1 cellular context compared by ENCODE assay signal in genomic region chr4:47534772-47535171, GRCh38.
TF ChIP-seq lines count a peak whose summit lies in the region.

No MANE protein-coding gene starts in this region.

TF ChIP-seq in K562, 482 proteins besides CTCF, POLR2A, EP300 and RAD21:
- TF ChIP-seq RBM25 (IDR thresholded peaks at IDR 0.05; ENCODE audit: low read depth, low read length, severe bottlenecking), result peak; percentile 43
- peak; percentile 54 for TF ChIP-seq ZNF146 (CRISPR knock-in tag; IDR thresholded peaks at IDR 0.05; ENCODE audit: unreplicated experiment)
- TF ChIP-seq TCF3 (CRISPR knock-in tag; IDR thresholded peaks at IDR 0.05), result no peak
